In genomic region chr2:193348055-193348454, GRCh38 we compare ENCODE assay signal across 11 cellular contexts.
A peak's percentile ranks its signal among the peaks of the same experiment; 100 is the strongest.
DNase-seq lines count a peak whose midpoint lies in the region; ATAC-seq and TF ChIP-seq lines count a peak whose summit lies in the region.
"Had no signal": no experiment of that assay in that cellular context is flagged by ENCODE, and none has a peak within 500 bp of the region (broad histone marks: within the 10 kb centered on the region; RNA-seq: fewer than 3 reads in every experiment).

No MANE protein-coding gene starts in this region.

- peak overlapping the region; percentile 49 for H3K27ac ChIP-seq in HUES64 (ENCODE audit: low read depth, low read length)
- H3K27ac ChIP-seq in testis = no peak overlapping the region

- peaks cover 10% of the 10 kb centered on the region for H3K4me1 ChIP-seq in HUES64 (ENCODE audit: insufficient read depth, low read length)
- H3K4me1 ChIP-seq in testis = no peaks in the 10 kb centered on the region

- H3K27me3 ChIP-seq in HUES64 (ENCODE audit: insufficient read depth, low read length) = no peaks in the 10 kb centered on the region
- H3K27me3 ChIP-seq in testis = no peaks in the 10 kb centered on the region

- no peaks in the 10 kb centered on the region for H3K9me3 ChIP-seq in HUES64 (ENCODE audit: insufficient read depth, low read depth, low read length)
- H3K9me3 ChIP-seq in testis = no peaks in the 10 kb centered on the region
- H3K9me3 ChIP-seq: mucosa of descending colon had no signal

- no peaks in the 10 kb centered on the region for H3K36me3 Mint-ChIP-seq in CD14-positive monocyte
- H3K36me3 Mint-ChIP-seq in naive thymus-derived CD8-positive, alpha-beta T cell = no peaks in the 10 kb centered on the region

- H3K4me3 ChIP-seq in HUES64 (ENCODE audit: low read length) (no peak overlapping the region), cardiac fibroblast (replicated peaks in 1 of 2; ENCODE audit: low read depth in 2 of 2, low read length in 2 of 2) (peak overlapping the region; percentile 24 to 51), testis (peak overlapping the region in 1 of 2 donors; percentile 4)
- H3K4me3 ChIP-seq: mucosa of descending colon had no signal

- intact Hi-C loops in CD14-positive monocyte (cut with micrococcal nuclease) (no loop called here), testis (cut with DNase I; ENCODE audit: low total_unique reads) (no loop called here)

- H3K9me3 Mint-ChIP-seq in CD14-positive monocyte = no peaks in the 10 kb centered on the region
- no peaks in the 10 kb centered on the region for H3K9me3 Mint-ChIP-seq in naive thymus-derived CD8-positive, alpha-beta T cell

- H3K36me3 ChIP-seq in HUES64 (ENCODE audit: insufficient read depth, low read length) (no peaks in the 10 kb centered on the region), testis (ENCODE audit: low read depth, missing control alignments) (no peaks in the 10 kb centered on the region)

- no peak for TF ChIP-seq CTCF in CD14-positive monocyte (IDR thresholded peaks at IDR 0.05)
- TF ChIP-seq CTCF in cardiac fibroblast (IDR thresholded peaks at IDR 0.05; ENCODE audit: low read depth, low read length) = no peak
- TF ChIP-seq CTCF in testis (IDR thresholded peaks at IDR 0.05) = no peak

- no peak for DNase-seq in CD14-positive monocyte (ENCODE audit: low spot score)
- DNase-seq in cardiac fibroblast (ENCODE audit: low read depth in 2 of 2) = no peak
- DNase-seq in naive thymus-derived CD8-positive, alpha-beta T cell = peak in 1 of 10 donors; percentile 1
- no peak for DNase-seq in testis
- DNase-seq in SW 1271 (lab: John Stamatoyannopoulos, UW) = no peak
- no peak for DNase-seq in amygdala (lab: John Stamatoyannopoulos, UW)
- DNase-seq: amniotic stem cell, T1000 had no signal

- H3K9ac ChIP-seq in HUES64 (ENCODE audit: low read depth, low read length) = no peak overlapping the region

- POLR2A ChIA-PET in naive thymus-derived CD8-positive, alpha-beta T cell (lab: Charles Lee) = no interaction called here

- no peak for TF ChIP-seq POLR2A in testis (IDR thresholded peaks at IDR 0.05)

- no peak for ATAC-seq in naive thymus-derived CD8-positive, alpha-beta T cell
- no peak for ATAC-seq in HG03025 (IDR thresholded peaks at IDR 0.05; ENCODE audit: low FRiP score, unreplicated experiment)
- ATAC-seq: mucosa of descending colon had no signal

- H3K27ac Mint-ChIP-seq in CD14-positive monocyte = peak overlapping the region in 3 of 7 donors; percentile 88 to 89 (median 88)
- H3K27ac Mint-ChIP-seq in naive thymus-derived CD8-positive, alpha-beta T cell = peak overlapping the region in 9 of 10 donors; percentile 21 to 90 (median 56)

- peaks cover 9% of the 10 kb centered on the region for H3K4me1 Mint-ChIP-seq in CD14-positive monocyte
- H3K4me1 Mint-ChIP-seq in naive thymus-derived CD8-positive, alpha-beta T cell = peaks cover 0 to 16% (median 10%) of the 10 kb centered on the region in 4 donors

- no peaks in the 10 kb centered on the region for H3K27me3 Mint-ChIP-seq in CD14-positive monocyte (ENCODE audit: low read depth in 3 of 3)
- no peaks in the 10 kb centered on the region for H3K27me3 Mint-ChIP-seq in naive thymus-derived CD8-positive, alpha-beta T cell

- H3K4me3 Mint-ChIP-seq in CD14-positive monocyte = peak overlapping the region; percentile 79 to 93
- peak overlapping the region; percentile 72 to 89 (median 82) for H3K4me3 Mint-ChIP-seq in naive thymus-derived CD8-positive, alpha-beta T cell

- WGBS in HUES64 = 82% methylated on average over 2 of the region's 2 CpGs
- WGBS in testis, 2 donors = 58 to 85% methylated on average over 2 of the region's 2 CpGs
